ENCODE assay signal across 1 cellular context in the genomic region with DNA sequence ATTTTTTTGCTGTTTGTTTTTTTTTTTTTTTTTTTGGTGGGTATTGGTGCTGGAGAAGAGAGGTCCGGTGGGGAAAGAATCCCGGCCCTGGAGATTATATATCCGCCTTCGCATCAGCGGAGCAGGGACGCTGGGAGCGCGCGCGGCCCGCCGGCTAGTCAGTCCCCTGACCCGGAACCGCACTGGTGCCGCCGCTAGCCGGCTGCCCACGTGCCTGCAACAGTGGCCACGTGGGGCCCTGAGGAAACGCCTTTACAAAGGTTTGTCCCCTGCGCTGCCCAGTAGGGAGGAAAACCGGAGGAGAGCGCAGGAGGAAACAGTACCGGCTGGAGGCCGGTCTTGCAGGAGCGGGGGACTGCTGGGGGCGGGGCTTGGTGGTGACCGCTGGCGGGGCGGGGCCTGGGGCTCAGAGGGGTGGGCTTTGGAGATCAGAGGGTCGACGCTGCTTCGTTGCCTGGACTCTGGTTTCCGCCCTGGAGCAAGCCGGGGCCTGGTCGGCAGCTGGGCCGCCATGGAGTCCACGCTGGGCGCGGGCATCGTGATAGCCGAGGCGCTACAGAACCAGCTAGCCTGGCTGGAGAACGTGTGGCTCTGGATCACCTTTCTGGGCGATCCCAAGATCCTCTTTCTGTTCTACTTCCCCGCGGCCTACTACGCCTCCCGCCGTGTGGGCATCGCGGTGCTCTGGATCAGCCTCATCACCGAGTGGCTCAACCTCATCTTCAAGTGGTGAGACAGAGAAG.
TF ChIP-seq lines count a peak whose summit lies in the region.

A gene with protein sequence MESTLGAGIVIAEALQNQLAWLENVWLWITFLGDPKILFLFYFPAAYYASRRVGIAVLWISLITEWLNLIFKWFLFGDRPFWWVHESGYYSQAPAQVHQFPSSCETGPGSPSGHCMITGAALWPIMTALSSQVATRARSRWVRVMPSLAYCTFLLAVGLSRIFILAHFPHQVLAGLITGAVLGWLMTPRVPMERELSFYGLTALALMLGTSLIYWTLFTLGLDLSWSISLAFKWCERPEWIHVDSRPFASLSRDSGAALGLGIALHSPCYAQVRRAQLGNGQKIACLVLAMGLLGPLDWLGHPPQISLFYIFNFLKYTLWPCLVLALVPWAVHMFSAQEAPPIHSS (plus strand): TSS at position 281 of the 743 bp plus-strand sequence. CDS start 231 bp downstream, at position 512.

TF ChIP-seq in HepG2, 621 proteins besides CTCF, POLR2A, EP300 and RAD21 (continued from another document and continues in another):
- TF ChIP-seq, protein P1, sequence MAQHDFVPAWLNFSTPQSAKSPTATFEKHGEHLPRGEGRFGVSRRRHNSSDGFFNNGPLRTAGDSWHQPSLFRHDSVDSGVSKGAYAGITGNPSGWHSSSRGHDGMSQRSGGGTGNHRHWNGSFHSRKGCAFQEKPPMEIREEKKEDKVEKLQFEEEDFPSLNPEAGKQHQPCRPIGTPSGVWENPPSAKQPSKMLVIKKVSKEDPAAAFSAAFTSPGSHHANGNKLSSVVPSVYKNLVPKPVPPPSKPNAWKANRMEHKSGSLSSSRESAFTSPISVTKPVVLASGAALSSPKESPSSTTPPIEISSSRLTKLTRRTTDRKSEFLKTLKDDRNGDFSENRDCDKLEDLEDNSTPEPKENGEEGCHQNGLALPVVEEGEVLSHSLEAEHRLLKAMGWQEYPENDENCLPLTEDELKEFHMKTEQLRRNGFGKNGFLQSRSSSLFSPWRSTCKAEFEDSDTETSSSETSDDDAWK (CRISPR knock-in tag; IDR thresholded peaks at IDR 0.05), result no peak
- TF ChIP-seq HNRNPL (IDR thresholded peaks at IDR 0.05; ENCODE audit: low read depth, low read length) (peak; percentile 48; the same call in 1 of the 2 replicates), ZNF224 (CRISPR knock-in tag; IDR thresholded peaks at IDR 0.05) (peak; percentile 31), KAT8 (CRISPR knock-in tag; IDR thresholded peaks at IDR 0.05) (peak; percentile 99), SOX5 (CRISPR knock-in tag; IDR thresholded peaks at IDR 0.05; ENCODE audit: borderline replicate concordance) (peak; percentile 84), TBX2 (CRISPR knock-in tag; IDR thresholded peaks at IDR 0.05; ENCODE audit: borderline replicate concordance) (peak; percentile 91; the same call in 1 of the 2 replicates), TOE1 (CRISPR knock-in tag; IDR thresholded peaks at IDR 0.05) (peak; percentile 86; the same call in 1 of the 2 replicates), ZSCAN30 (CRISPR knock-in tag; IDR thresholded peaks at IDR 0.05) (peak; percentile 84; the same call in 1 of the 2 replicates), FOXM1 (CRISPR knock-in tag; IDR thresholded peaks at IDR 0.05) (no peak; the same call in 1 of the 2 replicates), ZSCAN20 (CRISPR knock-in tag; IDR thresholded peaks at IDR 0.05; ENCODE audit: borderline replicate concordance) (peak; percentile 90; the same call in 1 of the 2 replicates), TAF1 (CRISPR knock-in tag; IDR thresholded peaks at IDR 0.05) (peak; percentile 92), SKI (IDR thresholded peaks at IDR 0.05; ENCODE audit: partially characterized antibody) (peak; percentile 80), TRIM24 (CRISPR knock-in tag; IDR thresholded peaks at IDR 0.05) (no peak), ZNF331 (CRISPR knock-in tag; IDR thresholded peaks at IDR 0.05) (peak; percentile 95), CHCHD3 (CRISPR knock-in tag; IDR thresholded peaks at IDR 0.05) (0 out of 2 replicates have a peak, but pooled peaks have one; percentile 39), ZNF136 (CRISPR knock-in tag; IDR thresholded peaks at IDR 0.05; ENCODE audit: low read depth) (peak; percentile 92; the same call in 1 of the 2 replicates), ZNF777 (CRISPR knock-in tag; IDR thresholded peaks at IDR 0.05) (peak; percentile 51), SAP130 (CRISPR knock-in tag; IDR thresholded peaks at IDR 0.05; ENCODE audit: low read depth) (peak; percentile 100), ZNF616 (CRISPR knock-in tag; IDR thresholded peaks at IDR 0.05; ENCODE audit: low read depth) (peak; percentile 46; the same call in 1 of the 2 replicates), ZSCAN9 (CRISPR knock-in tag; IDR thresholded peaks at IDR 0.05; ENCODE audit: borderline replicate concordance) (peak; percentile 99), AHR (CRISPR knock-in tag; IDR thresholded peaks at IDR 0.05) (peak; percentile 90; the same call in 1 of the 2 replicates), FOXK1 (CRISPR knock-in tag; IDR thresholded peaks at IDR 0.05; ENCODE audit: borderline replicate concordance, low read depth) (peak; percentile 99), HNRNPUL1 (IDR thresholded peaks at IDR 0.05; ENCODE audit: low read depth, low read length) (no peak)
- TF ChIP-seq, protein P2, sequence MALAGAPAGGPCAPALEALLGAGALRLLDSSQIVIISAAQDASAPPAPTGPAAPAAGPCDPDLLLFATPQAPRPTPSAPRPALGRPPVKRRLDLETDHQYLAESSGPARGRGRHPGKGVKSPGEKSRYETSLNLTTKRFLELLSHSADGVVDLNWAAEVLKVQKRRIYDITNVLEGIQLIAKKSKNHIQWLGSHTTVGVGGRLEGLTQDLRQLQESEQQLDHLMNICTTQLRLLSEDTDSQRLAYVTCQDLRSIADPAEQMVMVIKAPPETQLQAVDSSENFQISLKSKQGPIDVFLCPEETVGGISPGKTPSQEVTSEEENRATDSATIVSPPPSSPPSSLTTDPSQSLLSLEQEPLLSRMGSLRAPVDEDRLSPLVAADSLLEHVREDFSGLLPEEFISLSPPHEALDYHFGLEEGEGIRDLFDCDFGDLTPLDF (CRISPR knock-in tag; IDR thresholded peaks at IDR 0.05), result peak; percentile 93
- TF ChIP-seq, protein P3, sequence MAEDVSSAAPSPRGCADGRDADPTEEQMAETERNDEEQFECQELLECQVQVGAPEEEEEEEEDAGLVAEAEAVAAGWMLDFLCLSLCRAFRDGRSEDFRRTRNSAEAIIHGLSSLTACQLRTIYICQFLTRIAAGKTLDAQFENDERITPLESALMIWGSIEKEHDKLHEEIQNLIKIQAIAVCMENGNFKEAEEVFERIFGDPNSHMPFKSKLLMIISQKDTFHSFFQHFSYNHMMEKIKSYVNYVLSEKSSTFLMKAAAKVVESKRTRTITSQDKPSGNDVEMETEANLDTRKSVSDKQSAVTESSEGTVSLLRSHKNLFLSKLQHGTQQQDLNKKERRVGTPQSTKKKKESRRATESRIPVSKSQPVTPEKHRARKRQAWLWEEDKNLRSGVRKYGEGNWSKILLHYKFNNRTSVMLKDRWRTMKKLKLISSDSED (CRISPR knock-in tag; IDR thresholded peaks at IDR 0.05), result no peak
- TF ChIP-seq, protein P4, sequence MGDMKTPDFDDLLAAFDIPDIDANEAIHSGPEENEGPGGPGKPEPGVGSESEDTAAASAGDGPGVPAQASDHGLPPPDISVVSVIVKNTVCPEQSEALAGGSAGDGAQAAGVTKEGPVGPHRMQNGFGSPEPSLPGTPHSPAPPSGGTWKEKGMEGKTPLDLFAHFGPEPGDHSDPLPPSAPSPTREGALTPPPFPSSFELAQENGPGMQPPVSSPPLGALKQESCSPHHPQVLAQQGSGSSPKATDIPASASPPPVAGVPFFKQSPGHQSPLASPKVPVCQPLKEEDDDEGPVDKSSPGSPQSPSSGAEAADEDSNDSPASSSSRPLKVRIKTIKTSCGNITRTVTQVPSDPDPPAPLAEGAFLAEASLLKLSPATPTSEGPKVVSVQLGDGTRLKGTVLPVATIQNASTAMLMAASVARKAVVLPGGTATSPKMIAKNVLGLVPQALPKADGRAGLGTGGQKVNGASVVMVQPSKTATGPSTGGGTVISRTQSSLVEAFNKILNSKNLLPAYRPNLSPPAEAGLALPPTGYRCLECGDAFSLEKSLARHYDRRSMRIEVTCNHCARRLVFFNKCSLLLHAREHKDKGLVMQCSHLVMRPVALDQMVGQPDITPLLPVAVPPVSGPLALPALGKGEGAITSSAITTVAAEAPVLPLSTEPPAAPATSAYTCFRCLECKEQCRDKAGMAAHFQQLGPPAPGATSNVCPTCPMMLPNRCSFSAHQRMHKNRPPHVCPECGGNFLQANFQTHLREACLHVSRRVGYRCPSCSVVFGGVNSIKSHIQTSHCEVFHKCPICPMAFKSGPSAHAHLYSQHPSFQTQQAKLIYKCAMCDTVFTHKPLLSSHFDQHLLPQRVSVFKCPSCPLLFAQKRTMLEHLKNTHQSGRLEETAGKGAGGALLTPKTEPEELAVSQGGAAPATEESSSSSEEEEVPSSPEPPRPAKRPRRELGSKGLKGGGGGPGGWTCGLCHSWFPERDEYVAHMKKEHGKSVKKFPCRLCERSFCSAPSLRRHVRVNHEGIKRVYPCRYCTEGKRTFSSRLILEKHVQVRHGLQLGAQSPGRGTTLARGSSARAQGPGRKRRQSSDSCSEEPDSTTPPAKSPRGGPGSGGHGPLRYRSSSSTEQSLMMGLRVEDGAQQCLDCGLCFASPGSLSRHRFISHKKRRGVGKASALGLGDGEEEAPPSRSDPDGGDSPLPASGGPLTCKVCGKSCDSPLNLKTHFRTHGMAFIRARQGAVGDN (CRISPR knock-in tag; IDR thresholded peaks at IDR 0.05), result peak; percentile 99
- TF ChIP-seq, protein P5, sequence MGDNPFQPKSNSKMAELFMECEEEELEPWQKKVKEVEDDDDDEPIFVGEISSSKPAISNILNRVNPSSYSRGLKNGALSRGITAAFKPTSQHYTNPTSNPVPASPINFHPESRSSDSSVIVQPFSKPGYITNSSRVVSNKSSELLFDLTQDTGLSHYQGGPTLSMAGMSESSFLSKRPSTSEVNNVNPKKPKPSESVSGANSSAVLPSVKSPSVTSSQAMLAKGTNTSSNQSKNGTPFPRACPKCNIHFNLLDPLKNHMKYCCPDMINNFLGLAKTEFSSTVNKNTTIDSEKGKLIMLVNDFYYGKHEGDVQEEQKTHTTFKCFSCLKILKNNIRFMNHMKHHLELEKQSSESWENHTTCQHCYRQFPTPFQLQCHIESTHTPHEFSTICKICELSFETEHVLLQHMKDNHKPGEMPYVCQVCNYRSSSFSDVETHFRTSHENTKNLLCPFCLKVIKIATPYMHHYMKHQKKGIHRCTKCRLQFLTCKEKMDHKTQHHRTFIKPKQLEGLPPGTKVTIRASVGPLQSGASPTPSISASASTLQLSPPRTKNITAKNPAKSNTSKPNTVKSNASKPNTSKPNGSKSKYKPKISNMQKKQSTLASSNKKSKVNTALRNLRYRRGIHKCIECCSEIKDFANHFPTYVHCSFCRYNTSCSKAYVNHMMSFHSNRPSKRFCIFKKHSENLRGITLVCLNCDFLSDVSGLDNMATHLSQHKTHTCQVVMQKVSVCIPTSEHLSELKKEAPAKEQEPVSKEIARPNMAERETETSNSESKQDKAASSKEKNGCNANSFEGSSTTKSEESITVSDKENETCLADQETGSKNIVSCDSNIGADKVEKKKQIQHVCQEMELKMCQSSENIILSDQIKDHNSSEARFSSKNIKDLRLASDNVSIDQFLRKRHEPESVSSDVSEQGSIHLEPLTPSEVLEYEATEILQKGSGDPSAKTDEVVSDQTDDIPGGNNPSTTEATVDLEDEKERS (CRISPR knock-in tag; IDR thresholded peaks at IDR 0.05), result peak; percentile 79; the same call in 1 of the 2 replicates
- TF ChIP-seq, protein P6, sequence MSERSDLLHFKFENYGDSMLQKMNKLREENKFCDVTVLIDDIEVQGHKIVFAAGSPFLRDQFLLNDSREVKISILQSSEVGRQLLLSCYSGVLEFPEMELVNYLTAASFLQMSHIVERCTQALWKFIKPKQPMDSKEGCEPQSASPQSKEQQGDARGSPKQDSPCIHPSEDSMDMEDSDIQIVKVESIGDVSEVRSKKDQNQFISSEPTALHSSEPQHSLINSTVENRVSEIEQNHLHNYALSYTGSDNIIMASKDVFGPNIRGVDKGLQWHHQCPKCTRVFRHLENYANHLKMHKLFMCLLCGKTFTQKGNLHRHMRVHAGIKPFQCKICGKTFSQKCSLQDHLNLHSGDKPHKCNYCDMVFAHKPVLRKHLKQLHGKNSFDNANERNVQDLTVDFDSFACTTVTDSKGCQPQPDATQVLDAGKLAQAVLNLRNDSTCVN (CRISPR knock-in tag; IDR thresholded peaks at IDR 0.05; ENCODE audit: borderline replicate concordance), result peak; percentile 88
- TF ChIP-seq, protein P7, sequence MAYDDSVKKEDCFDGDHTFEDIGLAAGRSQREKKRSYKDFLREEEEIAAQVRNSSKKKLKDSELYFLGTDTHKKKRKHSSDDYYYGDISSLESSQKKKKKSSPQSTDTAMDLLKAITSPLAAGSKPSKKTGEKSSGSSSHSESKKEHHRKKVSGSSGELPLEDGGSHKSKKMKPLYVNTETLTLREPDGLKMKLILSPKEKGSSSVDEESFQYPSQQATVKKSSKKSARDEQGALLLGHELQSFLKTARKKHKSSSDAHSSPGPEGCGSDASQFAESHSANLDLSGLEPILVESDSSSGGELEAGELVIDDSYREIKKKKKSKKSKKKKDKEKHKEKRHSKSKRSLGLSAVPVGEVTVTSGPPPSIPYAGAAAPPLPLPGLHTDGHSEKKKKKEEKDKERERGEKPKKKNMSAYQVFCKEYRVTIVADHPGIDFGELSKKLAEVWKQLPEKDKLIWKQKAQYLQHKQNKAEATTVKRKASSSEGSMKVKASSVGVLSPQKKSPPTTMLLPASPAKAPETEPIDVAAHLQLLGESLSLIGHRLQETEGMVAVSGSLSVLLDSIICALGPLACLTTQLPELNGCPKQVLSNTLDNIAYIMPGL (CRISPR knock-in tag; IDR thresholded peaks at IDR 0.05; ENCODE audit: borderline replicate concordance in 1 of 2, low read depth in 1 of 2), result peak; percentile 84 to 90
- TF ChIP-seq, protein P8, sequence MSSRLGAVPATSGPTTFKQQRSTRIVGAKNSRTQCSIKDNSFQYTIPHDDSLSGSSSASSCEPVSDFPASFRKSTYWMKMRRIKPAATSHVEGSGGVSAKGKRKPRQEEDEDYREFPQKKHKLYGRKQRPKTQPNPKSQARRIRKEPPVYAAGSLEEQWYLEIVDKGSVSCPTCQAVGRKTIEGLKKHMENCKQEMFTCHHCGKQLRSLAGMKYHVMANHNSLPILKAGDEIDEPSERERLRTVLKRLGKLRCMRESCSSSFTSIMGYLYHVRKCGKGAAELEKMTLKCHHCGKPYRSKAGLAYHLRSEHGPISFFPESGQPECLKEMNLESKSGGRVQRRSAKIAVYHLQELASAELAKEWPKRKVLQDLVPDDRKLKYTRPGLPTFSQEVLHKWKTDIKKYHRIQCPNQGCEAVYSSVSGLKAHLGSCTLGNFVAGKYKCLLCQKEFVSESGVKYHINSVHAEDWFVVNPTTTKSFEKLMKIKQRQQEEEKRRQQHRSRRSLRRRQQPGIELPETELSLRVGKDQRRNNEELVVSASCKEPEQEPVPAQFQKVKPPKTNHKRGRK (CRISPR knock-in tag; IDR thresholded peaks at IDR 0.05), result 0 out of 2 replicates have a peak, but pooled peaks have one; percentile 11
- TF ChIP-seq, protein P9, sequence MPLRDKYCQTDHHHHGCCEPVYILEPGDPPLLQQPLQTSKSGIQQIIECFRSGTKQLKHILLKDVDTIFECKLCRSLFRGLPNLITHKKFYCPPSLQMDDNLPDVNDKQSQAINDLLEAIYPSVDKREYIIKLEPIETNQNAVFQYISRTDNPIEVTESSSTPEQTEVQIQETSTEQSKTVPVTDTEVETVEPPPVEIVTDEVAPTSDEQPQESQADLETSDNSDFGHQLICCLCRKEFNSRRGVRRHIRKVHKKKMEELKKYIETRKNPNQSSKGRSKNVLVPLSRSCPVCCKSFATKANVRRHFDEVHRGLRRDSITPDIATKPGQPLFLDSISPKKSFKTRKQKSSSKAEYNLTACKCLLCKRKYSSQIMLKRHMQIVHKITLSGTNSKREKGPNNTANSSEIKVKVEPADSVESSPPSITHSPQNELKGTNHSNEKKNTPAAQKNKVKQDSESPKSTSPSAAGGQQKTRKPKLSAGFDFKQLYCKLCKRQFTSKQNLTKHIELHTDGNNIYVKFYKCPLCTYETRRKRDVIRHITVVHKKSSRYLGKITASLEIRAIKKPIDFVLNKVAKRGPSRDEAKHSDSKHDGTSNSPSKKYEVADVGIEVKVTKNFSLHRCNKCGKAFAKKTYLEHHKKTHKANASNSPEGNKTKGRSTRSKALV (CRISPR knock-in tag; IDR thresholded peaks at IDR 0.05), result peak; percentile 95
- TF ChIP-seq, protein P10, sequence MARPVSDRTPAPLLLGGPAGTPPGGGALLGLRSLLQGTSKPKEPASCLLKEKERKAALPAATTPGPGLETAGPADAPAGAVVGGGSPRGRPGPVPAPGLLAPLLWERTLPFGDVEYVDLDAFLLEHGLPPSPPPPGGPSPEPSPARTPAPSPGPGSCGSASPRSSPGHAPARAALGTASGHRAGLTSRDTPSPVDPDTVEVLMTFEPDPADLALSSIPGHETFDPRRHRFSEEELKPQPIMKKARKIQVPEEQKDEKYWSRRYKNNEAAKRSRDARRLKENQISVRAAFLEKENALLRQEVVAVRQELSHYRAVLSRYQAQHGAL (CRISPR knock-in tag; IDR thresholded peaks at IDR 0.05; ENCODE audit: not compliant biosample characterization), result peak; percentile 70
